Comparison of ENCODE assay signal across 25 cellular contexts in genomic region chr16:1237990-1238389, GRCh38. TPM values are rescaled to one million over a fixed set of nuclear protein-coding genes. Genes with fewer than 3 reads are reported as not detected.
DNase-seq lines count a peak whose midpoint lies in the region; ATAC-seq and TF ChIP-seq lines count a peak whose summit lies in the region.
"Had no signal": no experiment of that assay in that cellular context is flagged by ENCODE, and none has a peak within 500 bp of the region (broad histone marks: within the 10 kb centered on the region; RNA-seq: fewer than 3 reads in every experiment).

No MANE protein-coding gene starts in this region.

- no peak for ATAC-seq in left cardiac atrium
- ATAC-seq in T-helper 17 cell, result no peak

- H3K36me3 Mint-ChIP-seq in endothelial cell (ENCODE audit: low read depth, unreplicated experiment) (peaks cover 5% of the 10 kb centered on the region), type B pancreatic cell (no peaks in the 10 kb centered on the region), T-helper 17 cell (ENCODE audit: low read depth) (no peaks in the 10 kb centered on the region)
- peaks cover 0 to 1% (median 0%) of the 10 kb centered on the region in 3 donors for H3K36me3 Mint-ChIP-seq in CD8-positive, alpha-beta memory T cell
- H3K36me3 Mint-ChIP-seq: CD4-positive, alpha-beta memory T cell had no signal

- H3K9me3 Mint-ChIP-seq in endothelial cell (ENCODE audit: unreplicated experiment) (no peaks in the 10 kb centered on the region), type B pancreatic cell (no peaks in the 10 kb centered on the region)
- H3K9me3 Mint-ChIP-seq in CD8-positive, alpha-beta memory T cell, result no peaks in the 10 kb centered on the region

- TF ChIP-seq CTCF in left ventricle myocardium inferior (IDR thresholded peaks at IDR 0.05; ENCODE audit: borderline replicate concordance), result no peak
- TF ChIP-seq CTCF in MM.1S (IDR thresholded peaks at IDR 0.05; ENCODE audit: low read length), result no peak
- TF ChIP-seq CTCF in endothelial cell (IDR thresholded peaks at IDR 0.05; ENCODE audit: unreplicated experiment), result no peak
- no peak for TF ChIP-seq CTCF in type B pancreatic cell (conservative IDR thresholded peaks at IDR 0.05)

- H3K27ac Mint-ChIP-seq in endothelial cell (ENCODE audit: unreplicated experiment) (peak overlapping the region; percentile 64), type B pancreatic cell (peak overlapping the region; percentile 55), T-helper 17 cell (no peak overlapping the region)
- H3K27ac Mint-ChIP-seq in CD8-positive, alpha-beta memory T cell, result no peak overlapping the region

- CTCF ChIA-PET in CD8-positive, alpha-beta memory T cell (lab: Charles Lee), result no interaction called here

- H3K27me3 Mint-ChIP-seq in endothelial cell (ENCODE audit: unreplicated experiment) (peaks cover 7% of the 10 kb centered on the region), type B pancreatic cell (peaks cover 7% of the 10 kb centered on the region), T-helper 17 cell (no peaks in the 10 kb centered on the region)
- no peaks in the 10 kb centered on the region for H3K27me3 Mint-ChIP-seq in CD8-positive, alpha-beta memory T cell

- DNase-seq in left cardiac atrium, result peak; percentile 7
- DNase-seq in left ventricle myocardium inferior, result no peak
- no peak for DNase-seq in MM.1S
- DNase-seq in endothelial cell (ENCODE audit: low spot score), result no peak
- no peak for DNase-seq in type B pancreatic cell (ENCODE audit: extremely low spot score, unreplicated experiment)
- no peak for DNase-seq in CD8-positive, alpha-beta memory T cell
- no peak for DNase-seq in putamen (ENCODE audit: low spot score)
- no peak for DNase-seq in T-helper 17 cell
- DNase-seq: Calu3; CD4-positive, alpha-beta memory T cell; DMS53; EL; GOT3; NCI-H1417 treated with DMSO at 0.1 percent for 48 hours; NCI-H1930; NCI-H226; NCI-H524; NCI-H82; PC-3; RPMI8226 had no signal

- no peaks in the 10 kb centered on the region for H3F3A ChIP-seq in MM.1S (ENCODE audit: insufficient read depth, low read length)

- H3K4me2 ChIP-seq in MM.1S (ENCODE audit: low read depth, low read length), result peak overlapping the region; percentile 68; the same call in 1 of the 2 replicates
- H3K4me2 ChIP-seq: KMS-11 had no signal

- H3K27ac ChIP-seq in left ventricle myocardium inferior (replicated peaks) (no peak overlapping the region), MM.1S (ENCODE audit: low read length) (no peak overlapping the region)
- no peak overlapping the region for H3K27ac ChIP-seq in CD8-positive, alpha-beta memory T cell (ENCODE audit: low read depth, low read length)
- H3K27ac ChIP-seq: BLaER1, KMS-11, SJSA1 had no signal

- H3K4me3 ChIP-seq in left ventricle myocardium inferior (no peak overlapping the region), MM.1S (ENCODE audit: low read length) (no peak overlapping the region)
- no peak overlapping the region for H3K4me3 ChIP-seq in CD8-positive, alpha-beta memory T cell (ENCODE audit: low read length)
- H3K4me3 ChIP-seq: BLaER1, SJSA1 had no signal

- H3K36me3 ChIP-seq in left ventricle myocardium inferior (no peaks in the 10 kb centered on the region), MM.1S (replicated peaks; ENCODE audit: insufficient read depth, low read length) (no peaks in the 10 kb centered on the region)
- no peaks in the 10 kb centered on the region for H3K36me3 ChIP-seq in CD8-positive, alpha-beta memory T cell (ENCODE audit: insufficient read depth, low read length)
- H3K36me3 ChIP-seq: BLaER1, SJSA1 had no signal

- H2AFZ ChIP-seq in MM.1S (ENCODE audit: low read length), result no peak overlapping the region

- H4K20me1 ChIP-seq in MM.1S (ENCODE audit: insufficient read depth, low read length), result no peaks in the 10 kb centered on the region

- no peak overlapping the region for H3K9ac ChIP-seq in MM.1S (ENCODE audit: low read length)
- H3K9ac ChIP-seq: BLaER1, KMS-11 had no signal

- H3K9me3 ChIP-seq in left ventricle myocardium inferior (replicated peaks) (no peaks in the 10 kb centered on the region), MM.1S (replicated peaks; ENCODE audit: insufficient read depth, low read length) (no peaks in the 10 kb centered on the region), T-helper 17 cell (ENCODE audit: control insufficient read depth, low read length, poor library complexity, severe bottlenecking) (no peaks in the 10 kb centered on the region)
- no peaks in the 10 kb centered on the region for H3K9me3 ChIP-seq in CD8-positive, alpha-beta memory T cell (ENCODE audit: low read length)
- H3K9me3 ChIP-seq: BLaER1, SJSA1 had no signal

- no peaks in the 10 kb centered on the region for H3K9me2 ChIP-seq in MM.1S (replicated peaks; ENCODE audit: insufficient read depth, low read length)

- H3K27me3 ChIP-seq in left ventricle myocardium inferior (ENCODE audit: low read depth) (no peaks in the 10 kb centered on the region), MM.1S (replicated peaks; ENCODE audit: insufficient read depth, low read length) (peaks cover 5% of the 10 kb centered on the region)
- H3K27me3 ChIP-seq in CD8-positive, alpha-beta memory T cell (ENCODE audit: insufficient read depth, low read length, poor library complexity, severe bottlenecking), result no peaks in the 10 kb centered on the region
- H3K27me3 ChIP-seq: BLaER1 had no signal

- intact Hi-C loops in left cardiac atrium (cut with DNase I), result no loop called here
- intact Hi-C loops in left ventricle myocardium inferior (cut with micrococcal nuclease), result no loop called here

- H3K4me1 ChIP-seq in left ventricle myocardium inferior, result no peaks in the 10 kb centered on the region
- no peaks in the 10 kb centered on the region for H3K4me1 ChIP-seq in MM.1S (ENCODE audit: low read length)
- no peaks in the 10 kb centered on the region for H3K4me1 ChIP-seq in CD8-positive, alpha-beta memory T cell (ENCODE audit: insufficient read depth, low read length)
- H3K4me1 ChIP-seq: BLaER1, SJSA1 had no signal

- POLR2A ChIA-PET in CD8-positive, alpha-beta memory T cell (lab: Charles Lee), result no interaction called here

- H3K4me3 Mint-ChIP-seq in endothelial cell (ENCODE audit: unreplicated experiment), result peak overlapping the region; percentile 76
- H3K4me3 Mint-ChIP-seq in type B pancreatic cell, result no peak overlapping the region
- no peak overlapping the region for H3K4me3 Mint-ChIP-seq in CD8-positive, alpha-beta memory T cell
- H3K4me3 Mint-ChIP-seq in T-helper 17 cell, result no peak overlapping the region
- H3K4me3 Mint-ChIP-seq: CD4-positive, alpha-beta memory T cell had no signal

- peaks cover 5% of the 10 kb centered on the region for H3K4me1 Mint-ChIP-seq in endothelial cell (ENCODE audit: unreplicated experiment)
- peaks cover 4% of the 10 kb centered on the region for H3K4me1 Mint-ChIP-seq in type B pancreatic cell (ENCODE audit: unreplicated experiment)
- H3K4me1 Mint-ChIP-seq in CD8-positive, alpha-beta memory T cell, result peaks cover 0 to 5% (median 3%) of the 10 kb centered on the region in 3 donors
- H3K4me1 Mint-ChIP-seq in T-helper 17 cell, result peaks cover 2% of the 10 kb centered on the region

- H3K79me2 ChIP-seq in MM.1S (ENCODE audit: low read length), result no peaks in the 10 kb centered on the region

RNA-seq across cellular contexts. Expression of gene TPSAB1, which starts 2.5 kb away (rescaled TPM):
- 10 to 100 TPM in 1 of 2 donors, 1 to 10 TPM in 1; 2.1 to 17.3 TPM for total RNA-seq in left cardiac atrium
- 3.6 TPM for total RNA-seq in left ventricle myocardium inferior
- not detected for total RNA-seq in endothelial cell (ENCODE audit: unreplicated experiment)
- total RNA-seq in type B pancreatic cell (ENCODE audit: low replicate concordance), result not detected in 2 replicates
- not detected for total RNA-seq in CD8-positive, alpha-beta memory T cell
- polyA plus RNA-seq in CD8-positive, alpha-beta memory T cell, result not detected
- not detected for total RNA-seq in T-helper 17 cell
- total RNA-seq: Calu3; CD4-positive, alpha-beta memory T cell; M059J; PC-3; SJSA1 had no signal
- polyA plus RNA-seq: CD4-positive, alpha-beta memory T cell had no signal

RNA-seq across cellular contexts. Expression of gene TPSB2, which starts 8.0 kb away (rescaled TPM):
- total RNA-seq in left cardiac atrium (10 to 100 TPM in 1 of 2 donors, 1 to 10 TPM in 1; 9.3 to 18.9 TPM), left ventricle myocardium inferior (3.6 TPM), endothelial cell (ENCODE audit: unreplicated experiment) (not detected), type B pancreatic cell (ENCODE audit: low replicate concordance) (not detected in 2 replicates), T-helper 17 cell (not detected)
- total RNA-seq in CD8-positive, alpha-beta memory T cell, result not detected
- polyA plus RNA-seq in CD8-positive, alpha-beta memory T cell, result not detected
- total RNA-seq: Calu3; CD4-positive, alpha-beta memory T cell; M059J; PC-3; SJSA1 had no signal
- polyA plus RNA-seq: CD4-positive, alpha-beta memory T cell had no signal

RNA-seq across cellular contexts. Expression of gene TPSG1, which starts 12.9 kb away (rescaled TPM):
- total RNA-seq in left cardiac atrium (under 1 TPM in 1 of 2 donors, not detected in 1; 0.21 TPM), left ventricle myocardium inferior (not detected), endothelial cell (ENCODE audit: unreplicated experiment) (not detected), type B pancreatic cell (ENCODE audit: low replicate concordance) (0.43 TPM in 1 of 2 replicates, not detected in the other), T-helper 17 cell (not detected)
- total RNA-seq in CD8-positive, alpha-beta memory T cell, result not detected
- not detected for polyA plus RNA-seq in CD8-positive, alpha-beta memory T cell
- total RNA-seq: A673; Calu3; CD4-positive, alpha-beta memory T cell; M059J; PC-3; SJSA1 had no signal
- polyA plus RNA-seq: CD4-positive, alpha-beta memory T cell had no signal

RNA-seq across cellular contexts. Expression of gene TPSD1, which starts 17.9 kb away (rescaled TPM):
- total RNA-seq in left cardiac atrium (under 1 TPM in 1 of 2 donors, not detected in 1; 0.91 TPM), left ventricle myocardium inferior (not detected), endothelial cell (ENCODE audit: unreplicated experiment) (not detected), type B pancreatic cell (ENCODE audit: low replicate concordance) (not detected in 2 replicates), T-helper 17 cell (not detected)
- not detected for total RNA-seq in CD8-positive, alpha-beta memory T cell
- polyA plus RNA-seq in CD8-positive, alpha-beta memory T cell, result not detected
- total RNA-seq: Calu3; CD4-positive, alpha-beta memory T cell; M059J; PC-3; SJSA1 had no signal
- polyA plus RNA-seq: CD4-positive, alpha-beta memory T cell had no signal

Comparison
In these comparisons a context has a peak if more than half of its experiments do, and no peak if none do; other contexts are left out.
1. H3K27ac Mint-ChIP-seq: peak in endothelial cell (single experiment) and type B pancreatic cell (single experiment); none in CD8-positive, alpha-beta memory T cell (0 of 8) and T-helper 17 cell (single experiment).